Comparison of ENCODE assay signal across 7 cellular contexts in genomic region chr17:45060382-45060823, GRCh38. TPM values are rescaled to one million over a fixed set of nuclear protein-coding genes. Genes with fewer than 3 reads are reported as not detected.
DNase-seq lines count a peak whose midpoint lies in the region; ATAC-seq and TF ChIP-seq lines count a peak whose summit lies in the region.

No MANE protein-coding gene starts in this region.

- H3K36me3 ChIP-seq in HEK293 (ENCODE audit: control insufficient read depth in 2 of 2, insufficient read depth in 1 of 2, low read length in 2 of 2) (peaks cover 0 to 3% of the 10 kb centered on the region in 2 experiments; a peak in 2 of 3 replicates), heart right ventricle (peaks cover 0 to 20% (median 0%) of the 10 kb centered on the region in 9 donors)

- H3K4me1 ChIP-seq in HEK293 (ENCODE audit: control insufficient read depth, insufficient read depth, low read length), result peaks cover 9% of the 10 kb centered on the region
- H3K4me1 ChIP-seq in heart right ventricle, result peaks cover 19 to 53% (median 46%) of the 10 kb centered on the region in 9 donors

- peak overlapping the region; percentile 82 for H3K27ac ChIP-seq in HEK293 (ENCODE audit: extremely low read depth, low read depth, low read length)
- H3K27ac ChIP-seq in heart right ventricle, result peak overlapping the region; percentile 53 to 97 (median 92)

- TF ChIP-seq CTCF in HEK293 (tag by site-specific recombination; IDR thresholded peaks at IDR 0.05) (no peak), WI38 (IDR thresholded peaks at IDR 0.05; ENCODE audit: low read depth, low read length) (no peak), heart right ventricle (IDR thresholded peaks at IDR 0.05) (no peak)

- no peak for DNase-seq in heart right ventricle
- no peak for DNase-seq in skeletal muscle cell (ENCODE audit: low read depth)
- no peak for DNase-seq in putamen (ENCODE audit: low spot score)
- no peak for DNase-seq in DMS114 treated with DMSO at 0.1 percent for 48 hours (lab: John Stamatoyannopoulos, UW; ENCODE audit: unreplicated experiment)

- peak overlapping the region; percentile 79 for H3K4me3 ChIP-seq in HEK293 (ENCODE audit: low read depth, low read length)
- peak overlapping the region; percentile 92 for H3K4me3 ChIP-seq in WI38 (ENCODE audit: low read depth, low read length)
- peak overlapping the region; percentile 51 to 93 (median 70) for H3K4me3 ChIP-seq in heart right ventricle
- peak overlapping the region; percentile 77 for H3K4me3 ChIP-seq in skeletal muscle cell (ENCODE audit: low read depth, low read length)

- 7 to 13% methylated on average over 16 of the region's 16 CpGs for WGBS in heart right ventricle, 2 donors

- no peaks in the 10 kb centered on the region for H3K27me3 ChIP-seq in heart right ventricle

- CTCF ChIA-PET in HEK293 (lab: Yijun Ruan, JAX), result interaction anchor here (0.6 to 1.2 kb wide), 4 partner anchors 60 to 149 kb away, joined by 3 to 4 read pairs (median 3); partner anchors contain the start of gene ACBD4

- peak in 6 of 8 donors; percentile 3 to 28 (median 14) for ATAC-seq in heart right ventricle
- ATAC-seq in activated CD4-positive, CD25-positive, alpha-beta regulatory T cell treated with anti-CD3 and anti-CD28 coated beads, Interleukin-2, amount 50 U/mL, for 24 hours, result no peak

- intact Hi-C loops in heart right ventricle (cut with DNase I), result loop anchor here in 2 of 10 donors (1.0 to 5.0 kb wide), 2 partner anchors 8 to 72 kb away; partner anchors contain the start of gene PLCD3 (in 1 of the 2)

- H3K9me3 ChIP-seq in HEK293 (ENCODE audit: control insufficient read depth, insufficient read depth, low read depth, low read length) (no peaks in the 10 kb centered on the region), heart right ventricle (no peaks in the 10 kb centered on the region)

- POLR2A ChIA-PET in HEK293 (lab: Yijun Ruan, JAX), result interaction anchor here (0.6 to 2.1 kb wide), 19 partner anchors 10 to 161 kb away, joined by 3 to 56 read pairs (median 4); partner anchors contain the start of genes DCAKD, EFTUD2, HEXIM1 and HEXIM2

TF ChIP-seq in HEK293, 187 proteins besides CTCF, POLR2A, EP300 and RAD21:
- TF ChIP-seq ZNF692 (tag by site-specific recombination; IDR thresholded peaks at IDR 0.05), result no peak
- TF ChIP-seq OSR2 (tag by site-specific recombination; IDR thresholded peaks at IDR 0.05), result 0 out of 2 replicates have a peak, but pooled peaks have one; percentile 8
- TF ChIP-seq ZNF843 (tag by site-specific recombination; IDR thresholded peaks at IDR 0.05), result 0 out of 2 replicates have a peak, but pooled peaks have one; percentile 13
- TF ChIP-seq KLF16 (tag by site-specific recombination; IDR thresholded peaks at IDR 0.05), result peak; percentile 45; the same call in 1 of the 2 replicates
- no peak for TF ChIP-seq ZNF146 (tag by site-specific recombination; IDR thresholded peaks at IDR 0.05)
- no peak for TF ChIP-seq ZNF747 (tag by site-specific recombination; IDR thresholded peaks at IDR 0.05)
- peak; percentile 28; the same call in 1 of the 2 replicates for TF ChIP-seq ZNF362 (tag by site-specific recombination; IDR thresholded peaks at IDR 0.05)
- no peak for TF ChIP-seq BCL6B (tag by site-specific recombination; IDR thresholded peaks at IDR 0.05)
- peak; percentile 78; the same call in 1 of the 2 replicates for TF ChIP-seq ZBTB48 (tag by site-specific recombination; IDR thresholded peaks at IDR 0.05)
- peak; percentile 38; the same call in 1 of the 2 replicates for TF ChIP-seq ZNF501 (tag by site-specific recombination; IDR thresholded peaks at IDR 0.05)
- peak; percentile 45; the same call in 1 of the 2 replicates for TF ChIP-seq ZNF18 (tag by site-specific recombination; IDR thresholded peaks at IDR 0.05)
- TF ChIP-seq ZNF510 (tag by site-specific recombination; IDR thresholded peaks at IDR 0.05; ENCODE audit: insufficient replicate concordance), result no peak
- TF ChIP-seq ZNF600 (tag by site-specific recombination; IDR thresholded peaks at IDR 0.05), result 0 out of 2 replicates have a peak, but pooled peaks have one; percentile 40
- 0 out of 2 replicates have a peak, but pooled peaks have one; percentile 23 for TF ChIP-seq ZNF449 (tag by site-specific recombination; IDR thresholded peaks at IDR 0.05)
- TF ChIP-seq KLF9 (tag by site-specific recombination; IDR thresholded peaks at IDR 0.05; ENCODE audit: low read depth), result 0 out of 2 replicates have a peak, but pooled peaks have one; percentile 16
- TF ChIP-seq PBX3 (CRISPR knock-in tag; IDR thresholded peaks at IDR 0.05), result no peak

RNA-seq across cellular contexts. Expression of gene NMT1, which starts 0.7 kb away (rescaled TPM):
- 100 to 1,000 TPM in 1 of 10 donors, 10 to 100 TPM in 9; 60.6 to 110 (median 74.4) TPM for total RNA-seq in heart right ventricle
- 10 to 100 TPM; 40.9 to 68.5 TPM for polyA plus RNA-seq in heart right ventricle

RNA-seq across cellular contexts. Expression of gene DCAKD, which starts 9.0 kb away (rescaled TPM):
- 10 to 100 TPM; 28.1 to 46.2 (median 32.7) TPM for total RNA-seq in heart right ventricle
- polyA plus RNA-seq in heart right ventricle, result 10 to 100 TPM; 21.1 to 22.9 TPM

Comparison
In these comparisons a context has a peak if more than half of its experiments do, and no peak if none do; other contexts are left out.
1. ATAC-seq: peak in heart right ventricle (6 of 8); none in activated CD4-positive, CD25-positive, alpha-beta regulatory T cell treated with anti-CD3 and anti-CD28 coated beads, Interleukin-2, amount 50 U/mL, for 24 hours (0 of 2).
2. Peak in every context shown above with its lines, with median percentiles within 50 percentile points of each other: H3K4me3 ChIP-seq.